ENCODE assay signal across 9 cellular contexts in genomic region chr1:204084247-204084772, GRCh38. TPM values are rescaled to one million over a fixed set of nuclear protein-coding genes. Genes with fewer than 3 reads are reported as not detected.
A peak's percentile ranks its signal among the peaks of the same experiment; 100 is the strongest.
DNase-seq lines count a peak whose midpoint lies in the region; ATAC-seq lines count a peak whose summit lies in the region.
"Had no signal": no experiment of that assay in that cellular context is flagged by ENCODE, and none has a peak within 500 bp of the region (broad histone marks: within the 10 kb centered on the region; RNA-seq: fewer than 3 reads in every experiment).

No MANE protein-coding gene starts in this region.

- WGBS in right cardiac atrium = 71% methylated on average over 4 of the region's 4 CpGs

- no peak for ATAC-seq in right cardiac atrium
- no peak for ATAC-seq in GM21528 (IDR thresholded peaks at IDR 0.05; ENCODE audit: low FRiP score, unreplicated experiment)
- ATAC-seq in GM19463 (IDR thresholded peaks at IDR 0.05; ENCODE audit: unreplicated experiment) = no peak

- H3K4me1 ChIP-seq in right cardiac atrium (ENCODE audit: control insufficient read depth, insufficient read depth, low read length) = peaks cover 36% of the 10 kb centered on the region
- no peaks in the 10 kb centered on the region for H3K4me1 ChIP-seq in effector memory CD4-positive, alpha-beta T cell (ENCODE audit: control insufficient read depth, insufficient read depth, low read length, poor library complexity, severe bottlenecking)

- no peak overlapping the region for H3K4me3 ChIP-seq in right cardiac atrium (ENCODE audit: low read length)
- H3K4me3 ChIP-seq in effector memory CD4-positive, alpha-beta T cell (ENCODE audit: insufficient read depth, low read depth, low read length, poor library complexity, severe bottlenecking) = no peak overlapping the region

- H3K9me3 ChIP-seq in right cardiac atrium (ENCODE audit: control insufficient read depth, low read length) = no peaks in the 10 kb centered on the region
- H3K9me3 ChIP-seq in effector memory CD4-positive, alpha-beta T cell (ENCODE audit: control insufficient read depth, low read length) = no peaks in the 10 kb centered on the region

- H3K27me3 ChIP-seq in right cardiac atrium (ENCODE audit: control insufficient read depth, insufficient read depth) = no peaks in the 10 kb centered on the region
- H3K27me3 ChIP-seq in effector memory CD4-positive, alpha-beta T cell (replicated peaks; ENCODE audit: control insufficient read depth, insufficient read depth, low read length, poor library complexity, severe bottlenecking) = no peaks in the 10 kb centered on the region

- DNase-seq in HT-29 (ENCODE audit: low spot score) (peak; percentile 75), NCI-H82 treated with DMSO at 0.1 percent for 48 hours (lab: John Stamatoyannopoulos, UW; ENCODE audit: unreplicated experiment) (peak; percentile 7), right cardiac atrium (peak in 1 of 3 donors; percentile 46), renal cortical epithelial cell (ENCODE audit: low read depth) (peak; percentile 54)
- DNase-seq in activated naive CD4-positive, alpha-beta T cell (lab: John Stamatoyannopoulos, UW) = no peak
- DNase-seq in effector memory CD4-positive, alpha-beta T cell = no peak
- DNase-seq: NCI-H1048 had no signal

- H3K27ac ChIP-seq in right cardiac atrium (ENCODE audit: low read length) = peak overlapping the region; percentile 66
- H3K27ac ChIP-seq in effector memory CD4-positive, alpha-beta T cell (ENCODE audit: insufficient read depth, low read length, poor library complexity, severe bottlenecking) = no peak overlapping the region

- intact Hi-C loops in right cardiac atrium (cut with DNase I) = no loop called here

- no peaks in the 10 kb centered on the region for H3K36me3 ChIP-seq in effector memory CD4-positive, alpha-beta T cell (ENCODE audit: control insufficient read depth, insufficient read depth, low read length)

RNA-seq across cellular contexts. Expression of gene SOX13, which starts 11.4 kb away (rescaled TPM):
- 28.7 and 32.8 TPM in 2 replicates for total RNA-seq in HT-29 (2014; rRNA removed; shearing (Covaris generic))
- total RNA-seq in right cardiac atrium = 10 to 100 TPM; 11.4 to 17.9 (median 12.6) TPM
- polyA plus RNA-seq in right cardiac atrium = 9.4 TPM
- total RNA-seq in renal cortical epithelial cell = 3.3 and 11.5 TPM in 2 replicates

Comparison
In these comparisons a context has a peak if more than half of its experiments do, and no peak if none do; other contexts are left out.
1. DNase-seq: peak in HT-29 (single experiment), NCI-H82 treated with DMSO at 0.1 percent for 48 hours (single experiment) and renal cortical epithelial cell (single experiment); none in activated naive CD4-positive, alpha-beta T cell (0 of 4) and effector memory CD4-positive, alpha-beta T cell (0 of 3).